In genomic region chr14:25381498-25381897, GRCh38 we compare ENCODE assay signal across 14 cellular contexts.
A peak's percentile ranks its signal among the peaks of the same experiment; 100 is the strongest.
DNase-seq lines count a peak whose midpoint lies in the region; ATAC-seq and TF ChIP-seq lines count a peak whose summit lies in the region.
"Had no signal": no experiment of that assay in that cellular context is flagged by ENCODE, and none has a peak within 500 bp of the region (broad histone marks: within the 10 kb centered on the region; RNA-seq: fewer than 3 reads in every experiment).

No MANE protein-coding gene starts in this region.

- H3K36me3 ChIP-seq in A673 (ENCODE audit: insufficient read depth, low read length, poor library complexity, severe bottlenecking) (no peaks in the 10 kb centered on the region), aorta (ENCODE audit: control insufficient read depth in 1 of 2, insufficient read depth in 2 of 2, low read length in 1 of 2) (no peaks in the 10 kb centered on the region)
- H3K36me3 ChIP-seq: right atrium auricular region had no signal

- TF ChIP-seq CTCF in A673 (conservative IDR thresholded peaks at IDR 0.05; ENCODE audit: low read depth, low read length) (peak; percentile 60), GM12873 (IDR thresholded peaks at IDR 0.05; ENCODE audit: insufficient read depth, low read depth, low read length, missing control alignments) (peak; percentile 44)

- intact Hi-C loops in A673 (cut with micrococcal nuclease; ENCODE audit: unreplicated experiment) (no loop called here), aorta (cut with DNase I) (no loop called here)

- peaks cover 2% of the 10 kb centered on the region for H3K9me3 ChIP-seq in A673 (ENCODE audit: low read depth, low read length, poor library complexity, severe bottlenecking)
- H3K9me3 ChIP-seq in aorta (ENCODE audit: control insufficient read depth, low read length), result no peaks in the 10 kb centered on the region
- H3K9me3 ChIP-seq: right atrium auricular region had no signal

- no peaks in the 10 kb centered on the region for H3K27me3 ChIP-seq in A673 (replicated peaks; ENCODE audit: insufficient read depth, low read depth, low read length, poor library complexity)
- no peaks in the 10 kb centered on the region for H3K27me3 ChIP-seq in aorta (ENCODE audit: control insufficient read depth in 1 of 2, insufficient read depth in 2 of 2, low read length in 1 of 2)
- H3K27me3 ChIP-seq: right atrium auricular region had no signal

- peak; percentile 75 for DNase-seq in A673 (ENCODE audit: low spot score)
- DNase-seq in NCI-H460 (ENCODE audit: extremely low read depth, low read depth), result peak; percentile 21
- peak; percentile 2 for DNase-seq in erythroblast (lab: John Stamatoyannopoulos, UW)
- no peak for DNase-seq in aorta
- DNase-seq in activated gamma-delta T cell treated with Interleukin-2 at 50 U/mL for 16 hours, result no peak
- no peak for DNase-seq in activated naive CD4-positive, alpha-beta T cell treated with Interleukin-2 at 50 U/mL for 16 hours
- no peak for DNase-seq in UCSD-AML1 (lab: John Stamatoyannopoulos, UW; ENCODE audit: unreplicated experiment)
- DNase-seq: activated CD4-positive, alpha-beta T cell treated with anti-CD3 and anti-CD28 coated beads, Interleukin-2, amount 10 ng/mL, durations not matched to agents 24 days and 14 days; activated naive CD8-positive, alpha-beta T cell treated with anti-CD3 and anti-CD28 coated beads, Interleukin-2, amount 10 ng/mL, durations not matched to agents 7 days and 5 days; CD4-positive, CD25-positive, alpha-beta regulatory T cell; left cardiac atrium had no signal

- CTCF ChIA-PET in A673 (lab: Charles Lee), result interaction anchor here (1.0 to 1.6 kb wide), 3 partner anchors 14 to 24 kb away, joined by 4 to 8 read pairs (median 4); no protein-coding TSS in a partner anchor

- TF ChIP-seq POLR2A in erythroblast (IDR thresholded peaks at IDR 0.05; ENCODE audit: low read length), result no peak

- ATAC-seq in aorta (ENCODE audit: low FRiP score), result no peak
- ATAC-seq: HCT116, left cardiac atrium had no signal

- no TSS peak for BruUV-seq in A673 (replicated peaks; lab: Mats Ljungman, UMichigan)

- no peaks in the 10 kb centered on the region for H3K4me1 ChIP-seq in A673 (ENCODE audit: insufficient read depth, low read length, poor library complexity, severe bottlenecking)
- H3K4me1 ChIP-seq in aorta (ENCODE audit: control insufficient read depth in 1 of 2, insufficient read depth in 2 of 2, low read length in 2 of 2), result no peaks in the 10 kb centered on the region
- H3K4me1 ChIP-seq: right atrium auricular region had no signal

- POLR2A ChIA-PET in A673 (lab: Charles Lee; ENCODE audit: low non-redundant PET), result no interaction called here

- H3K27ac ChIP-seq in A673 (ENCODE audit: low read depth, low read length, poor library complexity, severe bottlenecking), result no peak overlapping the region
- no peak overlapping the region for H3K27ac ChIP-seq in aorta (ENCODE audit: low read depth in 1 of 2, low read length in 2 of 2)
- H3K27ac ChIP-seq: right atrium auricular region had no signal

- WGBS in aorta, 2 donors, result 38% methylated on average over 3 of the region's 3 CpGs

- H3K4me3 ChIP-seq in A673 (ENCODE audit: low read depth, low read length, poor library complexity, severe bottlenecking) (no peak overlapping the region), aorta (ENCODE audit: low read length in 2 of 2) (no peak overlapping the region)
- H3K4me3 ChIP-seq: right atrium auricular region had no signal

Comparison
In these comparisons a context has a peak if more than half of its experiments do, and no peak if none do; other contexts are left out.
1. DNase-seq: peak in A673 (single experiment), NCI-H460 (single experiment) and erythroblast (2 of 2); none in aorta (0 of 2), activated gamma-delta T cell treated with Interleukin-2 at 50 U/mL for 16 hours (single experiment), activated naive CD4-positive, alpha-beta T cell treated with Interleukin-2 at 50 U/mL for 16 hours (single experiment) and UCSD-AML1 (single experiment).